Comparison of ENCODE assay signal across 10 cellular contexts in the genomic region with DNA sequence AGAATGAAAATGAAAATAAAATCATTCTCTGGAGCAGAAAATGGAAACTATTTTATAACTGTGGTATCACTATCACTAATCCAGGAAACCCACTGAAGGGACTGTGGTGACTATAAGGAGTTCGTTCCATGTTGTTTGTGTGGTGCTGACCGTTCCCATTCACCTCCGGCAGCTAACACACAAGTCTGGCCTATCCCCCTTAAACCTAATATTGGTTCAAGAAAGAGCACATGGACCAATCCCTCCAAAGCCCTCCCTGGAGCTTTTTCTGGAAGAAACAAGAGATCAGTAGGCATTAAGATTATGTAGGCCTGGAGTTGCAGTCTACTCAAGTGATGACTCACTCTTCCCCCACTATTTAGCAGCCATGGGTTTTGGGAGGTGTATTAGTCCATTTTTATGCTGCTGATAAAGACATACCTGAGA. TPM values are rescaled to one million over a fixed set of nuclear protein-coding genes. Genes with fewer than 3 reads are reported as not detected.
DNase-seq lines count a peak whose midpoint lies in the region; ATAC-seq and TF ChIP-seq lines count a peak whose summit lies in the region.
"Had no signal": no experiment of that assay in that cellular context is flagged by ENCODE, and none has a peak within 500 bp of the region (broad histone marks: within the 10 kb centered on the region; RNA-seq: fewer than 3 reads in every experiment).

No MANE protein-coding gene starts in this region.

- 89% methylated on average over 3 of the region's 3 CpGs for WGBS in smooth muscle cell (ENCODE audit: low lambda C conversion rate)

- TF ChIP-seq CTCF in MM.1S (IDR thresholded peaks at IDR 0.05; ENCODE audit: low read length) = no peak
- TF ChIP-seq CTCF in smooth muscle cell (IDR thresholded peaks at IDR 0.05; ENCODE audit: borderline replicate concordance, insufficient read depth, poor library complexity, severe bottlenecking) = no peak

- H3K9ac ChIP-seq in MM.1S (ENCODE audit: low read length) (peak overlapping the region; percentile 6; the same call in 1 of the 2 replicates), smooth muscle cell (ENCODE audit: low read depth) (no peak overlapping the region)

- peaks cover 22% of the 10 kb centered on the region for H3K4me1 Mint-ChIP-seq in activated CD4-positive, alpha-beta T cell treated with anti-CD3 and anti-CD28 coated beads, Interleukin-2, amount 10 ng/mL, durations not matched to agents 7 days and 5 days

- peak overlapping the region; percentile 84 for H3K27ac Mint-ChIP-seq in activated CD4-positive, alpha-beta T cell treated with anti-CD3 and anti-CD28 coated beads, Interleukin-2, amount 10 ng/mL, durations not matched to agents 7 days and 5 days

- H3K27ac ChIP-seq in MM.1S (ENCODE audit: low read length) (peak overlapping the region; percentile 39; the same call in 1 of the 2 replicates), smooth muscle cell (ENCODE audit: low read depth) (no peak overlapping the region)

- H3K79me2 ChIP-seq in MM.1S (ENCODE audit: low read length) (no peaks in the 10 kb centered on the region), smooth muscle cell (ENCODE audit: low read depth) (no peaks in the 10 kb centered on the region)

- peak; percentile 12 for DNase-seq in activated CD4-positive, alpha-beta T cell treated with anti-CD3 and anti-CD28 coated beads, Interleukin-2, amount 10 ng/mL, durations not matched to agents 7 days and 5 days
- DNase-seq in activated CD4-positive, alpha-beta T cell treated with anti-CD3 and anti-CD28 coated beads, Interleukin-2, amount 50 U/mL, for 4 hours = no peak
- DNase-seq in MM.1S (peak; percentile 47), DMS79 (lab: John Stamatoyannopoulos, UW) (no peak), midbrain (lab: John Stamatoyannopoulos, UW) (no peak), smooth muscle cell (lab: John Stamatoyannopoulos, UW; ENCODE audit: unreplicated experiment) (no peak)
- peak; percentile 35 for DNase-seq in stimulated activated CD8-positive, alpha-beta memory T cell treated with anti-CD3 and anti-CD28 coated beads, Interleukin-4, amount 100 ng/mL, for 48 hours
- DNase-seq: ACHN, NCI-H1436 had no signal

- H3K36me3 Mint-ChIP-seq in activated CD4-positive, alpha-beta T cell treated with anti-CD3 and anti-CD28 coated beads, Interleukin-2, amount 10 ng/mL, durations not matched to agents 7 days and 5 days (ENCODE audit: low read depth) = peaks cover 12% of the 10 kb centered on the region

- peak overlapping the region; percentile 29 for H3K4me3 ChIP-seq in MM.1S (ENCODE audit: low read length)
- H3K4me3 ChIP-seq in smooth muscle cell = no peak overlapping the region

- CTCF ChIA-PET in activated CD4-positive, alpha-beta T cell treated with anti-CD3 and anti-CD28 coated beads, Interleukin-2, amount 10 ng/mL, durations not matched to agents 7 days and 5 days (lab: Charles Lee) = interaction anchor here (1.0 to 1.2 kb wide), 2 partner anchors 10 to 85 kb away, joined by 3 read pairs; no protein-coding TSS in a partner anchor

- H3K27me3 Mint-ChIP-seq in activated CD4-positive, alpha-beta T cell treated with anti-CD3 and anti-CD28 coated beads, Interleukin-2, amount 10 ng/mL, durations not matched to agents 7 days and 5 days = peaks cover 2% of the 10 kb centered on the region

- H3K36me3 ChIP-seq in MM.1S (replicated peaks; ENCODE audit: insufficient read depth, low read length) = no peaks in the 10 kb centered on the region
- H3K36me3 ChIP-seq in smooth muscle cell (ENCODE audit: low read depth) = no peaks in the 10 kb centered on the region

- H3K9me3 ChIP-seq in MM.1S (replicated peaks; ENCODE audit: insufficient read depth, low read length) (no peaks in the 10 kb centered on the region), smooth muscle cell (replicated peaks; ENCODE audit: low read depth) (no peaks in the 10 kb centered on the region)

- H4K20me1 ChIP-seq in MM.1S (ENCODE audit: insufficient read depth, low read length) = no peaks in the 10 kb centered on the region
- no peaks in the 10 kb centered on the region for H4K20me1 ChIP-seq in smooth muscle cell (ENCODE audit: low read depth)

- peaks cover 8% of the 10 kb centered on the region for H3K9me3 Mint-ChIP-seq in activated CD4-positive, alpha-beta T cell treated with anti-CD3 and anti-CD28 coated beads, Interleukin-2, amount 10 ng/mL, durations not matched to agents 7 days and 5 days

- H3F3A ChIP-seq in MM.1S (ENCODE audit: insufficient read depth, low read length) (0 out of 2 replicates have a peak, but pooled peaks cover 4% of the 10 kb centered on the region), smooth muscle cell (ENCODE audit: low read depth) (no peaks in the 10 kb centered on the region)

- no peaks in the 10 kb centered on the region for H3K9me2 ChIP-seq in MM.1S (replicated peaks; ENCODE audit: insufficient read depth, low read length)

- peak overlapping the region; percentile 51 for H3K4me2 ChIP-seq in MM.1S (ENCODE audit: low read depth, low read length)
- H3K4me2 ChIP-seq in smooth muscle cell = no peak overlapping the region

- H3K4me1 ChIP-seq in MM.1S (ENCODE audit: low read length) = peaks cover 8% of the 10 kb centered on the region
- no peaks in the 10 kb centered on the region for H3K4me1 ChIP-seq in smooth muscle cell (ENCODE audit: low read depth)

- H2AFZ ChIP-seq in MM.1S (ENCODE audit: low read length) = peak overlapping the region; percentile 69
- no peak overlapping the region for H2AFZ ChIP-seq in smooth muscle cell (ENCODE audit: low read depth)

- peak overlapping the region; percentile 22 for H3K4me3 Mint-ChIP-seq in activated CD4-positive, alpha-beta T cell treated with anti-CD3 and anti-CD28 coated beads, Interleukin-2, amount 10 ng/mL, durations not matched to agents 7 days and 5 days

- POLR2A ChIA-PET in activated CD4-positive, alpha-beta T cell treated with anti-CD3 and anti-CD28 coated beads, Interleukin-2, amount 10 ng/mL, durations not matched to agents 7 days and 5 days (lab: Charles Lee) = interaction anchor here (0.9 kb wide), 1 partner anchor 29 kb away, joined by 4 read pairs; no protein-coding TSS in a partner anchor

- no peaks in the 10 kb centered on the region for H3K27me3 ChIP-seq in MM.1S (replicated peaks; ENCODE audit: insufficient read depth, low read length)
- peaks cover 8% of the 10 kb centered on the region for H3K27me3 ChIP-seq in smooth muscle cell (ENCODE audit: low read depth)

- peak; percentile 97 for ATAC-seq in HG02610 (IDR thresholded peaks at IDR 0.05; ENCODE audit: unreplicated experiment)

RNA-seq across cellular contexts. Expression of gene FAM241A, which starts 25.9 kb away (rescaled TPM):
- total RNA-seq in activated CD4-positive, alpha-beta T cell treated with anti-CD3 and anti-CD28 coated beads, Interleukin-2, amount 10 ng/mL, durations not matched to agents 7 days and 5 days = 1 to 10 TPM; 1.2 to 1.5 TPM
- total RNA-seq in smooth muscle cell = 0.27 and 0.31 TPM in 2 replicates
- 0.19 and 0.39 TPM in 2 replicates for polyA plus RNA-seq in smooth muscle cell

Comparison
In these comparisons a context has a peak if more than half of its experiments do, and no peak if none do; other contexts are left out.
1. DNase-seq: peak in activated CD4-positive, alpha-beta T cell treated with anti-CD3 and anti-CD28 coated beads, Interleukin-2, amount 10 ng/mL, durations not matched to agents 7 days and 5 days (single experiment), MM.1S (single experiment) and stimulated activated CD8-positive, alpha-beta memory T cell treated with anti-CD3 and anti-CD28 coated beads, Interleukin-4, amount 100 ng/mL, for 48 hours (single experiment); none in activated CD4-positive, alpha-beta T cell treated with anti-CD3 and anti-CD28 coated beads, Interleukin-2, amount 50 U/mL, for 4 hours (0 of 2), DMS79 (single experiment), midbrain (single experiment) and smooth muscle cell (single experiment).